Comparison of ENCODE assay signal across 8 cellular contexts in the genomic region with DNA sequence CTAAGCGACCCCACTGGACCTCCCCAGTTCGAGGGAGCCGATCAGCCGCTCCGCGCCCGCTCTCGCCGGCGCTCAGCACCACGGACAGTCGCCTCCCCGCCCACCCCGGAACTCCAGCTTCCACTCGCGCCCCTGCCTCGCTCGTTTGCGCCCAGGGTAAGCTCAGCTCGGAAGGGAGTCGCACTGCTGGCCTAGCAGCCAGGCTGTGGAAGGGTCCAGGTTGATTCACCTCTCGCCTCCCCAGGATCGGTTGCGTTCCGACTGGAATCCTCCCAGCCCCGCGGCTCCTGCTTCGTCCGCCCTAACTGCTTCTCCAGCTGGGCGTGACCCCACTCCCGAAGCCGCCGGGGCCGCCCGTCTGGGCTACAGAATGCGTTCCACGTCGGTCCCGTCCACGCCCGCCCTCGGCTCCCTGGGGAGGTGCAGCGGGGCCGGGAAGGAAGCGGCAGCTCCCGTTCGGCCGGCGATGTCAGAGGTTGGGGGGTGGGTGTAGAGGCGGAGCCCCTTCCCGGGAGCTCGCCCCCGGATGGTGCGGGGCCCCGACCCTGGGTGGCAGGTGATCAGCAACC. TPM values are rescaled to one million over a fixed set of nuclear protein-coding genes. Genes with fewer than 3 reads are reported as not detected.
DNase-seq lines count a peak whose midpoint lies in the region; ATAC-seq and TF ChIP-seq lines count a peak whose summit lies in the region.

No MANE protein-coding gene starts in this region.

- H3K4me1 ChIP-seq in smooth muscle cell (ENCODE audit: low read depth), result no peaks in the 10 kb centered on the region

- peaks cover 3% of the 10 kb centered on the region for H3F3A ChIP-seq in smooth muscle cell (ENCODE audit: low read depth)

- H3K4me1 Mint-ChIP-seq in immature natural killer cell, result peaks cover 18 to 22% of the 10 kb centered on the region in 2 donors

- H3K36me3 ChIP-seq in brain microvascular endothelial cell (replicated peaks) (no peaks in the 10 kb centered on the region), smooth muscle cell (ENCODE audit: low read depth) (no peaks in the 10 kb centered on the region)

- H3K36me3 Mint-ChIP-seq in immature natural killer cell, result peaks cover 8 to 12% (median 10%) of the 10 kb centered on the region in 3 donors

- H4K20me1 ChIP-seq in smooth muscle cell (ENCODE audit: low read depth), result no peaks in the 10 kb centered on the region

- WGBS in smooth muscle cell (ENCODE audit: low lambda C conversion rate), result 1% methylated on average over 49 of the region's 55 CpGs

- H3K4me2 ChIP-seq in smooth muscle cell, result peak overlapping the region; percentile 96

- peaks cover 9 to 33% (median 26%) of the 10 kb centered on the region in 3 donors for H3K27me3 Mint-ChIP-seq in immature natural killer cell (ENCODE audit: low read depth in 3 of 3)

- TF ChIP-seq CTCF in brain microvascular endothelial cell (IDR thresholded peaks at IDR 0.05; ENCODE audit: low read depth, low read length, missing control alignments) (no peak), smooth muscle cell (IDR thresholded peaks at IDR 0.05; ENCODE audit: borderline replicate concordance, insufficient read depth, poor library complexity, severe bottlenecking) (no peak)

- H3K27ac Mint-ChIP-seq in immature natural killer cell, result no peak overlapping the region

- H2AFZ ChIP-seq in smooth muscle cell (ENCODE audit: low read depth), result peak overlapping the region; percentile 91

- H3K4me3 Mint-ChIP-seq in immature natural killer cell, result peak overlapping the region; percentile 23 to 79 (median 40)

- DNase-seq in AG20443 (ENCODE audit: low spot score) (peak; percentile 87), RPMI7951 (ENCODE audit: low read depth) (peak; percentile 34), brain microvascular endothelial cell (peak; percentile 31), immature natural killer cell (peak in 2 of 3 donors; percentile 6 to 9), smooth muscle cell (lab: John Stamatoyannopoulos, UW; ENCODE audit: unreplicated experiment) (peak; percentile 38)
- no peak for DNase-seq in effector CD4-positive, alpha-beta T cell

- H3K4me3 ChIP-seq in brain microvascular endothelial cell (ENCODE audit: low read depth, low read length), result peak overlapping the region; percentile 64
- peak overlapping the region; percentile 75 for H3K4me3 ChIP-seq in smooth muscle cell

- no peaks in the 10 kb centered on the region for H3K27me3 ChIP-seq in brain microvascular endothelial cell (replicated peaks)
- peaks cover 38% of the 10 kb centered on the region for H3K27me3 ChIP-seq in smooth muscle cell (ENCODE audit: low read depth)

- ATAC-seq in GM21526 (IDR thresholded peaks at IDR 0.05; ENCODE audit: low FRiP score, unreplicated experiment) (peak; percentile 44), HG03460 (IDR thresholded peaks at IDR 0.05; ENCODE audit: unreplicated experiment) (no peak)

- no peaks in the 10 kb centered on the region for H3K79me2 ChIP-seq in smooth muscle cell (ENCODE audit: low read depth)

- no peak overlapping the region for H3K9ac ChIP-seq in smooth muscle cell (ENCODE audit: low read depth)

- in situ Hi-C loops in brain microvascular endothelial cell (cut with HindIII; ENCODE audit: low pct_ligation_motif_present, low sequenced_read_pairs), result no loop called here

- H3K27ac ChIP-seq in brain microvascular endothelial cell, result no peak overlapping the region
- H3K27ac ChIP-seq in smooth muscle cell (ENCODE audit: low read depth), result no peak overlapping the region

- H3K9me3 ChIP-seq in smooth muscle cell (replicated peaks; ENCODE audit: low read depth), result no peaks in the 10 kb centered on the region

- peaks cover 0 to 10% (median 4%) of the 10 kb centered on the region in 6 donors for H3K9me3 Mint-ChIP-seq in immature natural killer cell

RNA-seq across cellular contexts. Expression of a gene that starts 0.3 kb away (rescaled TPM):
- not detected in 2 replicates for total RNA-seq in RPMI7951 (2014; rRNA removed; shearing (Covaris generic))
- not detected for polyA plus RNA-seq in immature natural killer cell
- total RNA-seq in smooth muscle cell, result under 0.01 TPM in 2 replicates
- polyA plus RNA-seq in smooth muscle cell, result 0.23 and 0.46 TPM in 2 replicates
